Comparison of ENCODE assay signal across 22 cellular contexts in genomic region chr15:46111730-46112129, GRCh38.
"Had no signal": no experiment of that assay in that cellular context is flagged by ENCODE, and none has a peak within 500 bp of the region (broad histone marks: within the 10 kb centered on the region; RNA-seq: fewer than 3 reads in every experiment).

No MANE protein-coding gene starts in this region.

- H3K27me3 ChIP-seq: brain microvascular endothelial cell, dorsolateral prefrontal cortex, foreskin keratinocyte, spleen, uterus had no signal

- DNase-seq: activated CD4-positive, CD25-positive, alpha-beta regulatory T cell treated with anti-CD3 and anti-CD28 coated beads, Interleukin-2, amount 50 U/mL, for 72 hours; activated CD8-positive, alpha-beta memory T cell treated with anti-CD3 and anti-CD28 coated beads for 24 hours; activated CD8-positive, alpha-beta memory T cell treated with anti-CD3 and anti-CD28 coated beads, Interleukin-2, amount 50 U/mL, for 48 hours; activated effector memory CD4-positive, alpha-beta T cell treated with Interleukin-2 at 50 U/mL for 16 hours; activated naive CD4-positive, alpha-beta T cell treated with anti-CD3 and anti-CD28 coated beads, Interleukin-2, amount 10 ng/mL, durations not matched to agents 7 days and 5 days; activated T-cell treated with anti-CD3 and anti-CD28 coated beads, Interleukin-2, amount 50 U/mL, for 48 hours; aorta; brain microvascular endothelial cell; central memory CD4-positive, alpha-beta T cell; dorsolateral prefrontal cortex; foreskin keratinocyte; hippocampal formation; mammary epithelial cell; naive B cell; retina; spleen; stimulated activated naive B cell treated with anti-CD40 and anti-IgM and Interleukin-4, amounts not matched to agents 10 μg/mL and 1 μg/mL and 100 μg/mL, for 72 hours; T-helper 9 cell; uterus had no signal

- ATAC-seq: foreskin keratinocyte; left lobe of liver; stimulated activated naive B cell treated with anti-CD40 and anti-IgM and Interleukin-4, amounts not matched to agents 10 μg/mL and 1 μg/mL and 100 μg/mL, for 72 hours had no signal

- H3K9me3 ChIP-seq: uterus had no signal

- H3K36me3 Mint-ChIP-seq: activated naive CD4-positive, alpha-beta T cell treated with anti-CD3 and anti-CD28 coated beads, Interleukin-2, amount 10 ng/mL, durations not matched to agents 7 days and 5 days; naive B cell; stimulated activated naive B cell treated with anti-CD40 and anti-IgM and Interleukin-4, amounts not matched to agents 10 μg/mL and 1 μg/mL and 100 μg/mL, for 72 hours had no signal

- H3K27ac Mint-ChIP-seq: activated naive CD4-positive, alpha-beta T cell treated with anti-CD3 and anti-CD28 coated beads, Interleukin-2, amount 10 ng/mL, durations not matched to agents 7 days and 5 days; naive B cell; stimulated activated naive B cell treated with anti-CD40 and anti-IgM and Interleukin-4, amounts not matched to agents 10 μg/mL and 1 μg/mL and 100 μg/mL, for 72 hours had no signal

- H3K27me3 Mint-ChIP-seq: activated naive CD4-positive, alpha-beta T cell treated with anti-CD3 and anti-CD28 coated beads, Interleukin-2, amount 10 ng/mL, durations not matched to agents 7 days and 5 days; naive B cell; stimulated activated naive B cell treated with anti-CD40 and anti-IgM and Interleukin-4, amounts not matched to agents 10 μg/mL and 1 μg/mL and 100 μg/mL, for 72 hours had no signal

- H3K4me3 Mint-ChIP-seq: activated naive CD4-positive, alpha-beta T cell treated with anti-CD3 and anti-CD28 coated beads, Interleukin-2, amount 10 ng/mL, durations not matched to agents 7 days and 5 days; naive B cell; neural crest cell; stimulated activated naive B cell treated with anti-CD40 and anti-IgM and Interleukin-4, amounts not matched to agents 10 μg/mL and 1 μg/mL and 100 μg/mL, for 72 hours had no signal

- H3K4me1 Mint-ChIP-seq: activated naive CD4-positive, alpha-beta T cell treated with anti-CD3 and anti-CD28 coated beads, Interleukin-2, amount 10 ng/mL, durations not matched to agents 7 days and 5 days; naive B cell; neural crest cell; stimulated activated naive B cell treated with anti-CD40 and anti-IgM and Interleukin-4, amounts not matched to agents 10 μg/mL and 1 μg/mL and 100 μg/mL, for 72 hours had no signal

- H3K36me3 ChIP-seq: brain microvascular endothelial cell, spleen, uterus had no signal

- H3K4me3 ChIP-seq: dorsolateral prefrontal cortex, spleen, uterus had no signal

- H3K4me1 ChIP-seq: foreskin keratinocyte, spleen, uterus had no signal

- H3K27ac ChIP-seq: brain microvascular endothelial cell, dorsolateral prefrontal cortex, epithelial cell of prostate, foreskin keratinocyte, spleen, uterus had no signal
